Comparison of ENCODE assay signal across 8 cellular contexts in the genomic region with DNA sequence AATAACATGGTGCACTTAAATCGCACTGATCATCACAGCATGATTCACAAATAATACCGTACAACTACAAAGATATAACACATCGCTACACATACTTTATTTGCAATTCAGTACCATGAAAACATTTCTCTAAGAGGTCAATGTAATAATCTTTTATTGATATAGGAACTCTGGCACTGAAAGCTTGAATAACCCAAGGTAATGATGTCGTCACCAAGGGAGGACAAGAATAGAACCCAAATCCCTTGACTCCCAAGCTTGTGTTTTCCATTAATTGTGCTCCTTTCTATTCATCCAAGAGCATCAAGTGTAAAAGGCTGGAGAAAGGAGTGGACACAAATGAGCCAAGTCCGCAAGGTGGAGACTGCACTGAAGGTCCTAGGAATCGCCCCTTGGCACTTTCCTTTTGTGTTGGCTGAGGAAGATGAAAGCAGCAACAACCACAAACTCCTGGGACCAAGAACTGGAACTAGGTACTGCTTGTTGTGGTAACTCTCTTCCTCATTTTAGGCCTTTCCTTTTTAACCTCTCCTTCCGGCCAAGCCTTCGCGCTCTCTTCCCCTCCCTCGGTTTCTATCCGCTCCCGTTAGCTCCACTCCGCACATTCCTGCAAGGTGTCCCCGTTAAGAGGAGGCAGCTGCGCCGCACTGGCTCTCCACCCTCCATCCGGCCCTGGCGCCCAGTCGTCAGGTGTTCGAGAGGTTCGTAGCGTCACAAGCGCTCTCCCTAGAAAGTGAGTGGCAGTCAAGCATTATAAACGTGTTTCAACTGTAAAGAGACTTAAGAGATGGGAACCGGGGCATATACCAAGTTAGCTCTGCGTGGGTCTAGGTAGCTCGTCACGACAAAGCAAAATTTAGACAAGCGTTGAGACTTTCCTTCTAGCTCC. TPM values are rescaled to one million over a fixed set of nuclear protein-coding genes. Genes with fewer than 3 reads are reported as not detected.
DNase-seq lines count a peak whose midpoint lies in the region; ATAC-seq, FAIRE-seq and TF ChIP-seq lines count a peak whose summit lies in the region.

No MANE protein-coding gene starts in this region.

- H2AFZ ChIP-seq in OCI-LY7 (ENCODE audit: low read length), result peak overlapping the region; percentile 75
- H2AFZ ChIP-seq in GM12878 (ENCODE audit: control insufficient read depth, low read depth, low read length), result peak overlapping the region; percentile 100
- peak overlapping the region; percentile 94 for H2AFZ ChIP-seq in smooth muscle cell (ENCODE audit: low read depth)

- peak overlapping the region; percentile 92 for H3K4me2 ChIP-seq in OCI-LY7 (ENCODE audit: low read length)
- H3K4me2 ChIP-seq in GM12878 (ENCODE audit: control insufficient read depth, insufficient read depth), result peak overlapping the region; percentile 99
- peak overlapping the region; percentile 100 for H3K4me2 ChIP-seq in smooth muscle cell

- CTCF ChIA-PET in OCI-LY7 (lab: Charles Lee; ENCODE audit: unreplicated experiment) (interaction anchor here (0.6 to 1.7 kb wide), 4 partner anchors 132 to 1631 kb away, joined by 3 to 6 read pairs (median 3); a partner anchor contains a TSS), GM12878 (lab: Yijun Ruan, JAX) (interaction anchor here (0.6 to 3.7 kb wide), 23 partner anchors 8 to 594 kb away, joined by 3 to 25 read pairs (median 4); a partner anchor contains a TSS)

- intact Hi-C loops in OCI-LY7 (cut with micrococcal nuclease; ENCODE audit: unreplicated experiment) (loop anchor here (1.0 to 10.0 kb wide), 6 partner anchors 134 to 876 kb away; a partner anchor contains a TSS), GM12878 (cut with micrococcal nuclease; ENCODE audit: unreplicated experiment) (loop anchor here (2.0 to 10.0 kb wide), 2 partner anchors 132 to 402 kb away; no protein-coding TSS in a partner anchor)

- H3K79me2 ChIP-seq in OCI-LY7 (ENCODE audit: insufficient read depth, low read depth, low read length), result peaks cover 39% of the 10 kb centered on the region
- peaks cover 42% of the 10 kb centered on the region for H3K79me2 ChIP-seq in GM12878 (ENCODE audit: control insufficient read depth, insufficient read depth, low read length)
- H3K79me2 ChIP-seq in smooth muscle cell (ENCODE audit: low read depth), result peaks cover 38% of the 10 kb centered on the region

- H3K36me3 ChIP-seq in OCI-LY7 (ENCODE audit: insufficient read depth, low read length) (peaks cover 14% of the 10 kb centered on the region), GM12878 (ENCODE audit: control insufficient read depth in 2 of 2, insufficient read depth in 2 of 2, low read length in 1 of 2) (peaks cover 0 to 3% of the 10 kb centered on the region in 2 experiments; a peak in 1 of 4 replicates), iPS-20b (ENCODE audit: insufficient read depth, low read depth, low read length) (no peaks in the 10 kb centered on the region), smooth muscle cell (ENCODE audit: low read depth) (no peaks in the 10 kb centered on the region)

- H3K4me3 ChIP-seq in OCI-LY7 (ENCODE audit: low read depth, low read length, poor library complexity, severe bottlenecking), result peak overlapping the region; percentile 90
- peak overlapping the region; percentile 87 for H3K4me3 ChIP-seq in GM12878
- peak overlapping the region; percentile 96 for H3K4me3 ChIP-seq in iPS-20b (ENCODE audit: low read length)
- H3K4me3 ChIP-seq in smooth muscle cell, result peak overlapping the region; percentile 84

- H3K9me2 ChIP-seq in OCI-LY7 (ENCODE audit: insufficient read depth, low read length), result no peaks in the 10 kb centered on the region

- WGBS in GM12878 (ENCODE audit: insufficient coverage, insufficient replicate concordance, low lambda C conversion rate, missing lambda C conversion rate), result 10% methylated on average over 29 of the region's 29 CpGs
- 14% methylated on average over 29 of the region's 29 CpGs for WGBS in smooth muscle cell (ENCODE audit: low lambda C conversion rate)

- ATAC-seq in GM19328 (IDR thresholded peaks at IDR 0.05; ENCODE audit: unreplicated experiment) (peak; percentile 27), HG03354 (IDR thresholded peaks at IDR 0.05; ENCODE audit: poor library complexity, severe bottlenecking, unreplicated experiment) (peak; percentile 48), GM12878 (peak; percentile 50)

- peak; percentile 95 for FAIRE-seq in GM12878 (lab: Jason Lieb, UNC)

- POLR2A ChIA-PET in OCI-LY7 (lab: Charles Lee), result interaction anchor here (0.5 to 3.3 kb wide), 24 partner anchors 10 to 1980 kb away, joined by 3 to 17 read pairs (median 3); a partner anchor contains a TSS
- POLR2A ChIA-PET in GM12878 (lab: Charles Lee), result interaction anchor here (0.5 to 1.9 kb wide), 5 partner anchors 147 to 926 kb away, joined by 3 to 14 read pairs (median 3); a partner anchor contains a TSS

- BruUV-seq in OCI-LY7 (replicated peaks; lab: Mats Ljungman, UMichigan), result TSS peak; percentile 80
- TSS peak; percentile 80 for BruUV-seq in GM12878 (replicated peaks; lab: Mats Ljungman, UMichigan)

- H3K9ac ChIP-seq in GM12878 (ENCODE audit: control insufficient read depth, insufficient read depth, low read length) (peak overlapping the region; percentile 98), iPS-20b (ENCODE audit: low read depth, low read length) (peak overlapping the region; percentile 89; the same call in 1 of the 2 replicates), smooth muscle cell (ENCODE audit: low read depth) (peak overlapping the region; percentile 30)

- peak; percentile 49; the same call in 1 of the 2 replicates for TF ChIP-seq POLR2A in GM12878 (IDR thresholded peaks at IDR 0.05; ENCODE audit: low read depth, low read length)

- H3K27me3 ChIP-seq in GM12878 (replicated peaks in 1 of 2; ENCODE audit: control insufficient read depth in 2 of 2, insufficient read depth in 2 of 2, low read length in 1 of 2) (no peaks in the 10 kb centered on the region), iPS-20b (ENCODE audit: insufficient read depth, low read length) (0 out of 2 replicates have a peak, but pooled peaks cover 6% of the 10 kb centered on the region), smooth muscle cell (ENCODE audit: low read depth) (peaks cover 15% of the 10 kb centered on the region)

- no peaks in the 10 kb centered on the region for H3K9me3 ChIP-seq in OCI-LY7 (ENCODE audit: low read length)
- no peaks in the 10 kb centered on the region for H3K9me3 ChIP-seq in GM12878 (replicated peaks; ENCODE audit: control insufficient read depth, insufficient read depth, low read length)
- H3K9me3 ChIP-seq in iPS-20b (ENCODE audit: insufficient read depth, low read depth, low read length), result no peaks in the 10 kb centered on the region
- no peaks in the 10 kb centered on the region for H3K9me3 ChIP-seq in smooth muscle cell (replicated peaks; ENCODE audit: low read depth)

- H3K4me1 ChIP-seq in OCI-LY7 (ENCODE audit: insufficient read depth, low read length, poor library complexity, severe bottlenecking), result peaks cover 43% of the 10 kb centered on the region
- H3K4me1 ChIP-seq in GM12878 (ENCODE audit: control insufficient read depth, insufficient read depth, low read length), result peaks cover 8% of the 10 kb centered on the region
- peaks cover 17% of the 10 kb centered on the region for H3K4me1 ChIP-seq in iPS-20b (ENCODE audit: insufficient read depth, low read length)
- H3K4me1 ChIP-seq in smooth muscle cell (ENCODE audit: low read depth), result peaks cover 21% of the 10 kb centered on the region

- peak overlapping the region; percentile 95 for H3K27ac ChIP-seq in OCI-LY7 (ENCODE audit: low read depth, low read length, poor library complexity, severe bottlenecking)
- H3K27ac ChIP-seq in GM12878 (ENCODE audit: control insufficient read depth, insufficient read depth), result peak overlapping the region; percentile 100
- H3K27ac ChIP-seq in iPS-20b (ENCODE audit: low read length), result peak overlapping the region; percentile 65
- peak overlapping the region; percentile 69 for H3K27ac ChIP-seq in smooth muscle cell (ENCODE audit: low read depth)

- TF ChIP-seq CTCF in OCI-LY7 (conservative IDR thresholded peaks at IDR 0.05; ENCODE audit: low read length), result no peak
- TF ChIP-seq CTCF in GM12878 (IDR thresholded peaks at IDR 0.05 in 2 of 3, conservative IDR thresholded peaks at IDR 0.05 in 1 of 3; ENCODE audit: control insufficient read depth in 2 of 3, extremely low read depth in 1 of 3, insufficient read depth in 1 of 3, low read depth in 3 of 3, low read length in 3 of 3), result no peak
- TF ChIP-seq CTCF in smooth muscle cell (IDR thresholded peaks at IDR 0.05; ENCODE audit: borderline replicate concordance, insufficient read depth, poor library complexity, severe bottlenecking), result no peak

- DNase-seq in DMS114 treated with DMSO at 0.1 percent for 48 hours (lab: John Stamatoyannopoulos, UW; ENCODE audit: unreplicated experiment), result peak; percentile 41
- no peak for DNase-seq in OCI-LY7 (ENCODE audit: low spot score)
- DNase-seq in GM12878 (ENCODE audit: low read depth, low spot score), result peak; percentile 56
- DNase-seq in smooth muscle cell (lab: John Stamatoyannopoulos, UW; ENCODE audit: unreplicated experiment), result no peak
- DNase-seq in NCI-H446 (lab: John Stamatoyannopoulos, UW), result no peak

- H3F3A ChIP-seq in smooth muscle cell (ENCODE audit: low read depth), result peaks cover 4% of the 10 kb centered on the region

- RAD21 ChIA-PET in GM12878 (lab: Charles Lee; ENCODE audit: unreplicated experiment), result interaction anchor here (0.6 to 2.7 kb wide), 13 partner anchors 9 to 574 kb away, joined by 3 to 11 read pairs (median 4); a partner anchor contains a TSS

- in situ Hi-C loops in GM12878 (cut with MboI), result loop anchor here (5.0 kb wide), 1 partner anchor 129 kb away; no protein-coding TSS in a partner anchor

- no peak for TF ChIP-seq RAD21 in GM12878 (IDR thresholded peaks at IDR 0.05; ENCODE audit: insufficient read depth, low read depth, low read length)

- H4K20me1 ChIP-seq in OCI-LY7 (ENCODE audit: insufficient read depth, low read length) (peaks cover 33% of the 10 kb centered on the region), GM12878 (ENCODE audit: control insufficient read depth, insufficient read depth) (peaks cover 5% of the 10 kb centered on the region; the same call in 1 of the 2 replicates), smooth muscle cell (ENCODE audit: low read depth) (peaks cover 34% of the 10 kb centered on the region)

- SMC1A ChIA-PET in GM12878 (lab: Charles Lee; ENCODE audit: uncharacterized antibody, unreplicated experiment), result interaction anchor here (0.7 to 2.9 kb wide), 13 partner anchors 10 to 402 kb away, joined by 3 to 16 read pairs (median 4); a partner anchor contains a TSS

- TF ChIP-seq EP300 in GM12878 (IDR thresholded peaks at IDR 0.05; ENCODE audit: borderline replicate concordance in 1 of 2, control insufficient read depth in 1 of 2, low read depth in 2 of 2, low read length in 2 of 2), result peak; percentile 27 to 58; a peak in 2 of 4 replicates

RNA-seq across cellular contexts. Expression of a gene that starts 1.0 kb away (rescaled TPM):
- total RNA-seq in OCI-LY7 (2014; rRNA removed; shearing (Covaris generic)), result 22.9 and 25.7 TPM in 2 replicates
- total RNA-seq in OCI-LY7 (2022) (41.4 and 57.2 TPM in 2 replicates), GM12878 (2014; rRNA removed) (16.4 and 20.3 TPM in 2 replicates), GM12878 (2014; rRNA removed; fragmentation: Illumina TruSeq; extraction: Trizol) (32.4 and 32.9 TPM in 2 replicates), GM12878 (2021) (26.2 and 28.3 TPM in 2 replicates), smooth muscle cell (17.8 and 31.4 TPM in 2 replicates)
- total RNA-seq in GM12878 (2013; cell fraction: nucleolus; rRNA removed), result 50.7 and 56.8 TPM in 2 replicates
- polyA plus RNA-seq in GM12878 (2011; ENCODE audit: low read depth), result 16.1 TPM
- polyA plus RNA-seq in GM12878 (2011; rRNA removed) (10.1 and 18.5 TPM in 2 replicates), GM12878 (2014; fragmentation: Illumina TruSeq; extraction: Trizol) (32.7 and 42.8 TPM in 2 replicates), GM12878 (2014; fragmentation: Nextera tagmentation; extraction: Ambion mirVana) (1 to 10 TPM; 8.6 to 9.3 TPM), GM12878 (2014; rRNA removed) (7.2 and 9.8 TPM in 2 replicates), GM12878 (2016; fragmentation: Nextera tagmentation; extraction: Ambion mirVana) (10 to 100 TPM; 32.9 to 40.1 TPM), smooth muscle cell (20.4 and 22.9 TPM in 2 replicates)
- 12.1 and 15.8 TPM in 2 replicates for polyA plus RNA-seq in GM12878 (2011; cell fraction: cytosol; rRNA removed)
- 25.3 and 25.4 TPM in 2 replicates for polyA plus RNA-seq in GM12878 (2011; cell fraction: nucleus; rRNA removed)
- 18.4 and 23.5 TPM in 2 replicates for polyA plus RNA-seq in GM12878 (2012)
- polyA minus RNA-seq in GM12878 (2011; rRNA and poly(A)+ RNA removed), result 20.0 and 26.3 TPM in 2 replicates
- 11.6 and 15.1 TPM in 2 replicates for polyA minus RNA-seq in GM12878 (2011; cell fraction: cytosol; rRNA and poly(A)+ RNA removed)
- 35.1 and 59.4 TPM in 2 replicates for polyA minus RNA-seq in GM12878 (2011; cell fraction: nucleus; rRNA and poly(A)+ RNA removed)

Comparison
In these comparisons a context has a peak if more than half of its experiments do, and no peak if none do; other contexts are left out.
1. DNase-seq: peak in DMS114 treated with DMSO at 0.1 percent for 48 hours (single experiment) and GM12878 (single experiment); none in OCI-LY7 (single experiment), smooth muscle cell (single experiment) and NCI-H446 (0 of 2).
2. H3K9ac ChIP-seq: peak in every context shown above with its lines; median percentile 98 in GM12878; 89 in iPS-20b; 30 in smooth muscle cell.
3. Peak in every context shown above with its lines, with median percentiles within 50 percentile points of each other: ATAC-seq, H2AFZ ChIP-seq, H3K27ac ChIP-seq, H3K4me2 ChIP-seq and H3K4me3 ChIP-seq.